8 cellular contexts compared by ENCODE assay signal in the genomic region with DNA sequence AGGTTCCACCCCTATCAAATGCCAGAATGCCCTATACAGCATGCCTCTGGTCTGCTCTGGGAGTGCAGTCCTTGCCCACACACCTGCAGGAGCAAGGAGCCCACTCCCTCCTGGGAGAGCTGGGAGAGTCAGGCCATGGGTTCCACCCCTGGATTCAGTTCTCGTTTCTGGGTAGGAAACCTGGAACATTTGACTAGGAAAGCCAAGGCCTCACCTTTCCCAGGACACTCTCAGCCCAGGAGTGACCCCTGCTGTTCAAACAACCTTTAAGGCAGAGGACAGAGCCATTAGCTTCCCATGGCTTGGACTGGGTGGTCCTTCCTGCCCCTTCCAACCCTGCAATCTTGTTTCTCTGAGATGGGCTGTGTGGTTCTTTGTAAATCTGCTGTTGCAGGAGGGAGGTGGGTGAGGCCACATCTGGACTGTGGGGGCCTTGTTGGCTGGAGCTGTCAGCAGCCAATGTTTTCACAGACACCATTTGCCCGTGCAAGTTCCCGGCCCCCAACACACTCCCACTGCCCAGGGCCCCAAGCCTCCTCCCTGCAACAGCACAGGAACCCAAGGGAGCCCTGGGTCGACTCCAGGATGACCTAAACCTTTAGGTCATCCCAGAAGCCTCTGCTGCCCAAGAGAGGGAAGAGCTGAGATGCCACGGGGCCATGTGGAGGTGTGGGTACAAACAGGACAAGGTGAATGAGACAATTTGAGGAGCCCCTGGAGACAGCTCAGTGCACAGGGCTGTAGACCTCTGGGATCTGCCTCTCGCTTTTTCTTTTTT.
DNase-seq lines count a peak whose midpoint lies in the region; ATAC-seq and TF ChIP-seq lines count a peak whose summit lies in the region.

No MANE protein-coding gene starts in this region.

- ATAC-seq in SK-N-SH treated with all-trans-retinoic acid at 6 μM for 48 hours (peak; percentile 81), Right ventricle myocardium inferior (peak; percentile 62)

- DNase-seq in GM06990 (ENCODE audit: extremely low read depth, insufficient read length) (no peak), Right ventricle myocardium inferior (ENCODE audit: missing footprints) (no peak), posterior vena cava (ENCODE audit: low spot score) (peak; percentile 45), NCI-H446 (lab: John Stamatoyannopoulos, UW) (no peak), dorsolateral prefrontal cortex (no peak), NCI-H226 (no peak)
- no peak for DNase-seq in activated naive CD4-positive, alpha-beta T cell treated with anti-CD3 and anti-CD28 coated beads, Interleukin-2, amount 50 U/mL, for 16 hours

- intact Hi-C loops in Right ventricle myocardium inferior (cut with DNase I) (loop anchor here (1.0 to 10.0 kb wide), 3 partner anchors 66 to 234 kb away; no protein-coding TSS in a partner anchor), posterior vena cava (cut with DNase I) (loop anchor here in 1 of 2 donors (2.0 kb wide), 1 partner anchor 234 kb away; no protein-coding TSS in a partner anchor), dorsolateral prefrontal cortex (cut with DNase I) (loop anchor here in 1 of 2 donors (10.0 kb wide), 1 partner anchor 236 kb away; the partner anchor contains the start of gene EFNB1)

- H3K36me3 ChIP-seq in GM06990 (ENCODE audit: control insufficient read depth, insufficient read depth, low read length) = no peaks in the 10 kb centered on the region

- peaks cover 2% of the 10 kb centered on the region for H3K27me3 ChIP-seq in GM06990 (replicated peaks; ENCODE audit: control insufficient read depth, insufficient read depth, low read length)
- H3K27me3 ChIP-seq in dorsolateral prefrontal cortex = peaks cover 0 to 58% (median 12%) of the 10 kb centered on the region in 45 donors

- no peak overlapping the region for H3K4me3 ChIP-seq in GM06990 (replicated peaks; ENCODE audit: low read depth, low read length)
- no peak overlapping the region for H3K4me3 ChIP-seq in dorsolateral prefrontal cortex

- TF ChIP-seq CTCF in GM06990 (IDR thresholded peaks at IDR 0.05; ENCODE audit: insufficient read depth, low read length, poor library complexity, severe bottlenecking) (peak; percentile 30), dorsolateral prefrontal cortex (IDR thresholded peaks at IDR 0.05 in 54 of 56, conservative IDR thresholded peaks at IDR 0.05 in 2 of 56; ENCODE audit: low read depth in 1 of 56, partially characterized antibody in 56 of 56) (peak in 21 of 56 donors; percentile 6 to 47 (median 14))

- H3K27ac ChIP-seq in dorsolateral prefrontal cortex = no peak overlapping the region

TF ChIP-seq in SK-N-SH treated with all-trans-retinoic acid at 6 μM for 48 hours, 23 proteins besides CTCF, POLR2A, EP300 and RAD21:
- TF ChIP-seq BACH2 (CRISPR knock-in tag; IDR thresholded peaks at IDR 0.05; ENCODE audit: borderline replicate concordance) (no peak), ZFP30 (CRISPR knock-in tag; IDR thresholded peaks at IDR 0.05) (no peak), TSHZ2 (CRISPR knock-in tag; IDR thresholded peaks at IDR 0.05) (no peak), CREB5 (CRISPR knock-in tag; IDR thresholded peaks at IDR 0.05; ENCODE audit: low read depth) (no peak), ZNF8 (CRISPR knock-in tag; IDR thresholded peaks at IDR 0.05) (no peak), ZNF70 (CRISPR knock-in tag; IDR thresholded peaks at IDR 0.05) (no peak), ISL1 (CRISPR knock-in tag; IDR thresholded peaks at IDR 0.05) (no peak), GLIS3 (CRISPR knock-in tag; IDR thresholded peaks at IDR 0.05) (no peak), OSR1 (CRISPR knock-in tag; IDR thresholded peaks at IDR 0.05) (no peak), PPARA (CRISPR knock-in tag; IDR thresholded peaks at IDR 0.05; ENCODE audit: borderline replicate concordance) (no peak), POU6F1 (CRISPR knock-in tag; IDR thresholded peaks at IDR 0.05; ENCODE audit: borderline replicate concordance, low read depth) (no peak), SNAI2 (CRISPR knock-in tag; IDR thresholded peaks at IDR 0.05) (no peak), ZC3H10 (CRISPR knock-in tag; IDR thresholded peaks at IDR 0.05) (no peak), ESRRG (CRISPR knock-in tag; IDR thresholded peaks at IDR 0.05) (no peak), TCF4 (CRISPR knock-in tag; IDR thresholded peaks at IDR 0.05; ENCODE audit: borderline replicate concordance) (no peak), CSDC2 (CRISPR knock-in tag; IDR thresholded peaks at IDR 0.05) (no peak)
